Comparison of ENCODE assay signal across 18 cellular contexts in genomic region chr3:26422415-26422814, GRCh38.
DNase-seq lines count a peak whose midpoint lies in the region; ATAC-seq and TF ChIP-seq lines count a peak whose summit lies in the region.
"Had no signal": no experiment of that assay in that cellular context is flagged by ENCODE, and none has a peak within 500 bp of the region (broad histone marks: within the 10 kb centered on the region; RNA-seq: fewer than 3 reads in every experiment).

No MANE protein-coding gene starts in this region.

- TF ChIP-seq CTCF in type B pancreatic cell (conservative IDR thresholded peaks at IDR 0.05): no peak

- intact Hi-C loops in head of caudate nucleus (cut with DNase I): no loop called here

- DNase-seq in SW 1271 (lab: John Stamatoyannopoulos, UW) (no peak), SK-N-DZ (ENCODE audit: low spot score) (no peak), type B pancreatic cell (ENCODE audit: extremely low spot score, unreplicated experiment) (no peak), head of caudate nucleus (no peak)
- DNase-seq: BE2C; Caco-2; CD4-positive, alpha-beta T cell; GDM1; NCI-H1417 treated with DMSO at 0.1 percent for 48 hours; NCI-H187 treated with DMSO at 0.1 percent for 48 hours; NCI-H345; NCI-H524 treated with DMSO at 0.1 percent for 48 hours; Right ventricle myocardium superior had no signal

- H3K27ac Mint-ChIP-seq in type B pancreatic cell: no peak overlapping the region
- H3K27ac Mint-ChIP-seq: CD4-positive, alpha-beta T cell; T-helper 2 cell treated with Interferon-gamma antibody and Interleukin-4, amounts not matched to agents 5 μg/mL and 100 μg/mL, for 36 hours had no signal

- ATAC-seq in GM18499 (IDR thresholded peaks at IDR 0.05; ENCODE audit: insufficient read depth, unreplicated experiment) (peak; percentile 75), GM18870 (IDR thresholded peaks at IDR 0.05; ENCODE audit: unreplicated experiment) (peak; percentile 67), GM21786 (IDR thresholded peaks at IDR 0.05; ENCODE audit: unreplicated experiment) (peak; percentile 71), HG03565 (IDR thresholded peaks at IDR 0.05; ENCODE audit: unreplicated experiment) (peak; percentile 75)

- H3K4me1 Mint-ChIP-seq in type B pancreatic cell (ENCODE audit: unreplicated experiment): no peaks in the 10 kb centered on the region

- no peaks in the 10 kb centered on the region for H3K36me3 Mint-ChIP-seq in type B pancreatic cell

- H3K9me3 Mint-ChIP-seq in type B pancreatic cell: no peaks in the 10 kb centered on the region

- no peaks in the 10 kb centered on the region for H3K27me3 Mint-ChIP-seq in type B pancreatic cell
- H3K27me3 Mint-ChIP-seq: CD4-positive, alpha-beta T cell had no signal

- no peak overlapping the region for H3K4me3 Mint-ChIP-seq in type B pancreatic cell
- H3K4me3 Mint-ChIP-seq: CD4-positive, alpha-beta T cell; T-helper 2 cell treated with Interferon-gamma antibody and Interleukin-4, amounts not matched to agents 5 μg/mL and 100 μg/mL, for 36 hours had no signal
